Comparison of ENCODE assay signal across 1 cellular context in the genomic region with DNA sequence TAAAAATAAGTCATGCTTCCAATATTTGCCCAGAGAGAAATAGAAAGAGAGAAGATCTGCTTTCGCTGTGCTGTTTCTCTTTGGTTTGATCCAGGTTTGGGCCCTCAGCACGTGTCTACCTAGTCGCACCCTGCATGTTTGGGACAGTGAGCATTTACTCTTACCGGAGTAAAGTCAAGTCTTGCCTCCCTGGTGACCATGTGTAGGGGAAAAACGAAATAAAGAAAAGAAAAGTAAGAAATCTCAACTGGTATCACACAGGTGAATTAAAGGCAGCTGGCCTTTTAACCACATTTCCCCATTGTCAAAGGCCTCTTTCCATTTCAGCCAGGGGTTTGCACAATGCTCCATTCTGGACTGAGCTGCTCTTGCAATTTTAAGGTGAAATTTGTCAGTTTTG.
TF ChIP-seq lines count a peak whose summit lies in the region.

No MANE protein-coding gene starts in this region.

TF ChIP-seq in GM23338, 12 proteins besides CTCF, POLR2A, EP300 and RAD21 (continued from another document):
- TF ChIP-seq, protein P1, sequence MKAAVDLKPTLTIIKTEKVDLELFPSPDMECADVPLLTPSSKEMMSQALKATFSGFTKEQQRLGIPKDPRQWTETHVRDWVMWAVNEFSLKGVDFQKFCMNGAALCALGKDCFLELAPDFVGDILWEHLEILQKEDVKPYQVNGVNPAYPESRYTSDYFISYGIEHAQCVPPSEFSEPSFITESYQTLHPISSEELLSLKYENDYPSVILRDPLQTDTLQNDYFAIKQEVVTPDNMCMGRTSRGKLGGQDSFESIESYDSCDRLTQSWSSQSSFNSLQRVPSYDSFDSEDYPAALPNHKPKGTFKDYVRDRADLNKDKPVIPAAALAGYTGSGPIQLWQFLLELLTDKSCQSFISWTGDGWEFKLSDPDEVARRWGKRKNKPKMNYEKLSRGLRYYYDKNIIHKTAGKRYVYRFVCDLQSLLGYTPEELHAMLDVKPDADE (IDR thresholded peaks at IDR 0.05) = no peak
